ENCODE assay signal across 1 cellular context in genomic region chr16:47460755-47461597, GRCh38.
A peak's percentile ranks its signal among the peaks of the same experiment; 100 is the strongest.
TF ChIP-seq lines count a peak whose summit lies in the region.

ITFG1 (minus strand) TSS chr16:47461063; CDS start chr16:47461045, 18 bp downstream.
PHKB (plus strand) TSS chr16:47461331; CDS start chr16:47461351, 20 bp downstream.

TF ChIP-seq in SK-N-SH, 30 proteins besides CTCF, POLR2A, EP300 and RAD21 (continued from another document):
- TF ChIP-seq ZBTB33 (IDR thresholded peaks at IDR 0.05; ENCODE audit: borderline replicate concordance, low read depth): peak; percentile 75
- 0 out of 2 replicates have a peak, but pooled peaks have one; percentile 39 for TF ChIP-seq SIN3A (IDR thresholded peaks at IDR 0.05; ENCODE audit: borderline replicate concordance, low read depth, low read length)
- TF ChIP-seq TAF1 (IDR thresholded peaks at IDR 0.05; ENCODE audit: borderline replicate concordance, low read depth, low read length): peak; percentile 81
- TF ChIP-seq TEAD4 (IDR thresholded peaks at IDR 0.05; ENCODE audit: borderline replicate concordance, insufficient read depth): peak; percentile 48; the same call in 1 of the 2 replicates
- no peak for TF ChIP-seq FOXM1 (IDR thresholded peaks at IDR 0.05; ENCODE audit: low read depth)
- TF ChIP-seq PBX3 (IDR thresholded peaks at IDR 0.05): peak; percentile 50; the same call in 1 of the 2 replicates
